ENCODE assay signal across 19 cellular contexts in genomic region chr15:41637086-41637485, GRCh38.
"Had no signal": no experiment of that assay in that cellular context is flagged by ENCODE, and none has a peak within 500 bp of the region (broad histone marks: within the 10 kb centered on the region; RNA-seq: fewer than 3 reads in every experiment).

No MANE protein-coding gene starts in this region.

- H3K9me3 ChIP-seq: SK-N-SH had no signal

- H3K9ac ChIP-seq: KMS-11, SK-N-SH had no signal

- H3K27ac ChIP-seq: KMS-11, RWPE1 had no signal

- DNase-seq: IMR-90, Kasumi-1, MM.1S, NCI-H1092 treated with DMSO at 0.1 percent for 48 hours, NCI-H1436, NCI-H187, NCI-H2029, NCI-H2081 treated with DMSO at 0.1 percent for 48 hours, NCI-H2171, NCI-H226, NCI-H446, NCI-H510A, NCI-H524 treated with DMSO at 0.1 percent for 48 hours, NCI-H69, NCI-H774, SHP77, SK-N-SH had no signal
